Comparison of ENCODE assay signal across 1 cellular context in the genomic region with DNA sequence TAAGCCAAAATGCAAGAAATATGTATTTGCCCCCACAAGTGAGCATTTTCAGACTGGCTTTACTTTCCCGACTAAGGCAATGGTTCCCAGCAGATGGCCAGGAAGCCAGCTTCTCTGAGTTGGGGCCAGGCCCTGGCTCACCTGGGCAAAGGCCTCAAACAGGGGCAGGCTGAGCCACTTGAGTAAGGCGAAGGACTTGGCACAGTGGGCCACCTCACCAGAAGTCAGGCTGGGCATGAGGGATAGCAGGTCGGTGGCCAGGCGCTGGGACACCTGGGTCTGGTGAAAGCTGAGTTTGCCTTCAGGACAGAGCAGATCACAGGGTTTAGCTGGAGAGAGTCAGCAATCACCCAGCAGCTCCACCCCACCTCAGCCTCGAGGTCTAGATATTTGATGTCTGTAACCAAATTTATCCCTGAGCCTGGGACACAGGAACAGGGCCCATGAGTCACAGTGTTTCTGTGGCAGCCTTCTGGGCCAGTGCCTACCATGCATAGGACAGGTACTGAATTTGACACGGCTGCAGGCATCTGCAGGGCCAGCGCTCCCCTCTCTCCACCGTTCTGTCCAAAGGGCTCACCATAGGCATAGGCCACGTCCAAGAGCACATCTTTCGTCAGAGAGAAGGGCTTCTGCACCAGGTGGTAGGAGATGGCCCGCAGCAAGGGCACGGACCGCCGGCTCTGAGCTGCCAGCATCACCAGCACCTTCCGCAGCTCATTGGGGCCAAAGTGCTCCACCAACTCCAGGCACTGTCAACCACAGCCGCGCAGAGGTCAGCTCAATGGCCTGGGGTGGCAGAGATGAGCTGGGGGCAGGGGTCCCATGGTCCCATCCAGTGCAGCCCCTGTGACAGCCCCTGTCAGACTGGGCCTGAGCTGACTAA.
A peak's percentile ranks its signal among the peaks of the same experiment; 100 is the strongest.
TF ChIP-seq lines count a peak whose summit lies in the region.

No MANE protein-coding gene starts in this region.

TF ChIP-seq in HepG2, 621 proteins besides CTCF, POLR2A, EP300 and RAD21:
- TF ChIP-seq ZSCAN9 (CRISPR knock-in tag; IDR thresholded peaks at IDR 0.05; ENCODE audit: borderline replicate concordance) (no peak), HDAC6 (IDR thresholded peaks at IDR 0.05; ENCODE audit: low read depth, low read length) (no peak), AGO2 (optimal IDR thresholded peaks at IDR 0.05; ENCODE audit: low read depth, low read length) (peak; percentile 64), ZC3H13 (CRISPR knock-in tag; IDR thresholded peaks at IDR 0.05) (0 out of 2 replicates have a peak, but pooled peaks have one; percentile 34)
- TF ChIP-seq, protein P1, sequence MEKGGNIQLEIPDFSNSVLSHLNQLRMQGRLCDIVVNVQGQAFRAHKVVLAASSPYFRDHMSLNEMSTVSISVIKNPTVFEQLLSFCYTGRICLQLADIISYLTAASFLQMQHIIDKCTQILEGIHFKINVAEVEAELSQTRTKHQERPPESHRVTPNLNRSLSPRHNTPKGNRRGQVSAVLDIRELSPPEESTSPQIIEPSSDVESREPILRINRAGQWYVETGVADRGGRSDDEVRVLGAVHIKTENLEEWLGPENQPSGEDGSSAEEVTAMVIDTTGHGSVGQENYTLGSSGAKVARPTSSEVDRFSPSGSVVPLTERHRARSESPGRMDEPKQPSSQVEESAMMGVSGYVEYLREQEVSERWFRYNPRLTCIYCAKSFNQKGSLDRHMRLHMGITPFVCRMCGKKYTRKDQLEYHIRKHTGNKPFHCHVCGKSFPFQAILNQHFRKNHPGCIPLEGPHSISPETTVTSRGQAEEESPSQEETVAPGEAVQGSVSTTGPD (CRISPR knock-in tag; IDR thresholded peaks at IDR 0.05): no peak
